Comparison of ENCODE assay signal across 9 cellular contexts in the genomic region with DNA sequence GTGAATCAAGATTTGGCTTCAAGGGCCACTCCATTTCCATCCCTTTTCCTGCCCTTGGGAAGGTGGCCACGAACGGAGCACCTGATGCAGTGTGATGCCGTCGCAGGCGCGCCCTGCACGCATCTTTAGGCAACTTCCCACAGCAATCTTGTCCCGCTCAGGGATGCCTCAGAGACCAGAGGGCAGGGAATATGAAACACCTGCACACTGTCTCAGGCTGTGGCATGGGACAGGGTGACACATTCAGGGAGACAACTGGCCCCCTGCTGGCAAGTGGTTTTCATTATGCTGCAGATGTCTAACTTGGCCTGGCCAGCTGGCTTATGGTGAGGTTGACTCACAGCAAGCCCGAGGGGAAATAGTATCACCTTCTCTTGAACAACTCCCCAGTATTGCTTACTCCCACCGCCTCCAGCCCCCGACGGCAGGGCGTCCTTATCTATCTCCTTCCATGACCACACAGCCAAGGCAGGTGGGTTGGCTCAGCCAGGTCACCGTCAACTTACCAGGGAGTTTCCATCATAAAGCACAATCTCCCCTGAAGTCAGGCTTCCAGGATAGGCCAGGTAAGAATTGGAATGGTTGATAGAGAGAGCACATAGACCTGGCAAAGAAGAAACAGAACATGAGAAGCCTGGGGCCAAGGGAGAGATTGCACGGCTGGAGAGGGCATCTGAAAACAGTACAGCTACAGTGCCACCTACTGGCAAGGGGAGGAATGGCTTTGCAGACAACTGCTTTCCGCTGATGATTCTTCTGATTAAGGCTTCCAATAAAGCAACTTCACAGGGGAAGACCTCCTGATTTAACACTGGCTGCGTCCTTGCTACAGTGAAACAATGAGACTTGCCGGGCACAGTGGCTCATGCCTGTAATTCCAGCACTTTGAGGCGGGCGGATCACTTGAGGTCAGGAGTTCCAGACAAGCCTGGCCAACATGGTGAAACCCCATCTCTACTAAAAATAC. TPM values are rescaled to one million over a fixed set of nuclear protein-coding genes. Genes with fewer than 3 reads are reported as not detected.
DNase-seq lines count a peak whose midpoint lies in the region; ATAC-seq, FAIRE-seq and TF ChIP-seq lines count a peak whose summit lies in the region.
"Had no signal": no experiment of that assay in that cellular context is flagged by ENCODE, and none has a peak within 500 bp of the region (broad histone marks: within the 10 kb centered on the region; RNA-seq: fewer than 3 reads in every experiment).

No MANE protein-coding gene starts in this region.

- H2AFZ ChIP-seq in keratinocyte (ENCODE audit: control insufficient read depth, low read length): no peak overlapping the region

- peak; percentile 67 for FAIRE-seq in keratinocyte (lab: Jason Lieb, UNC)

- peak; percentile 90 for TF ChIP-seq CTCF in WI38 (IDR thresholded peaks at IDR 0.05; ENCODE audit: low read depth, low read length)
- TF ChIP-seq CTCF in breast epithelium (IDR thresholded peaks at IDR 0.05): peak; percentile 93 to 94 (median 93)
- peak; percentile 92 to 97 (median 93) for TF ChIP-seq CTCF in keratinocyte (optimal IDR thresholded peaks at IDR 0.05 in 1 of 3, IDR thresholded peaks at IDR 0.05 in 1 of 3, conservative IDR thresholded peaks at IDR 0.05 in 1 of 3; ENCODE audit: extremely low read depth in 1 of 3, insufficient read depth in 2 of 3, low read length in 3 of 3)

- H3K9ac ChIP-seq in keratinocyte (ENCODE audit: control insufficient read depth, extremely low read depth, insufficient read depth, low read length): peak overlapping the region; percentile 44

- dilution Hi-C loops in keratinocyte (cut with MboI; ENCODE audit: extremely low pct_ligation_motif_present, low sequenced_read_pairs): no loop called here

- H3K27me3 ChIP-seq in breast epithelium (no peaks in the 10 kb centered on the region), keratinocyte (ENCODE audit: control insufficient read depth, extremely low read depth, insufficient read depth, low read length) (no peaks in the 10 kb centered on the region)

- TF ChIP-seq POLR2A in breast epithelium (IDR thresholded peaks at IDR 0.05): no peak

- no peaks in the 10 kb centered on the region for H4K20me1 ChIP-seq in keratinocyte (ENCODE audit: control insufficient read depth, extremely low read depth, insufficient read depth, low read length)

- no peaks in the 10 kb centered on the region for H3K79me2 ChIP-seq in keratinocyte (ENCODE audit: control insufficient read depth, insufficient read depth, low read length)

- H3K9me1 ChIP-seq in keratinocyte (ENCODE audit: control insufficient read depth, extremely low read depth, insufficient read depth, low read length): no peaks in the 10 kb centered on the region

- intact Hi-C loops in breast epithelium (cut with DNase I; ENCODE audit: low total_unique reads): no loop called here

- H3K36me3 ChIP-seq in breast epithelium (peaks cover 4% of the 10 kb centered on the region), keratinocyte (ENCODE audit: control insufficient read depth in 2 of 2, extremely low read depth in 1 of 2, insufficient read depth in 2 of 2, low read length in 2 of 2) (peaks cover 20 to 29% of the 10 kb centered on the region in 2 experiments)

- DNase-seq in ELF-1 (ENCODE audit: low read depth, low spot score) (peak; percentile 88), NCI-H2227 (lab: John Stamatoyannopoulos, UW; ENCODE audit: unreplicated experiment) (peak; percentile 75), breast epithelium (ENCODE audit: low spot score in 2 of 2) (peak; percentile 70 to 82), keratinocyte (ENCODE audit: low read depth, low spot score) (peak; percentile 40)
- DNase-seq in stimulated activated CD4-positive, alpha-beta T cell treated with anti-CD3 and anti-CD28 coated beads, Interleukin-2, amount 100 ng/mL, for 4 hours (ENCODE audit: low read depth): peak; percentile 72

- H3K27ac ChIP-seq in breast epithelium (peak overlapping the region; percentile 45 to 68), keratinocyte (ENCODE audit: control insufficient read depth, insufficient read depth, low read length) (peak overlapping the region; percentile 68)
- H3K27ac ChIP-seq: epithelial cell of prostate had no signal

- ATAC-seq in HG02798 (IDR thresholded peaks at IDR 0.05; ENCODE audit: poor library complexity, unreplicated experiment) (peak; percentile 59), GM19467 (IDR thresholded peaks at IDR 0.05; ENCODE audit: unreplicated experiment) (no peak)

- peak overlapping the region; percentile 67 for H3K4me2 ChIP-seq in keratinocyte (ENCODE audit: control insufficient read depth, extremely low read depth, insufficient read depth, low read depth, low read length)

- H3K4me3 ChIP-seq in WI38 (ENCODE audit: low read depth, low read length) (no peak overlapping the region), breast epithelium (peak overlapping the region in 1 of 3 donors; percentile 10), keratinocyte (ENCODE audit: control insufficient read depth in 2 of 3, extremely low read depth in 1 of 3, insufficient read depth in 2 of 3, low read depth in 1 of 3, low read length in 3 of 3) (no peak overlapping the region)

- H3K9me3 ChIP-seq in breast epithelium (no peaks in the 10 kb centered on the region), keratinocyte (ENCODE audit: control insufficient read depth, low read depth, low read length) (no peaks in the 10 kb centered on the region)

- peaks cover 6 to 8% of the 10 kb centered on the region in 2 donors for H3K4me1 ChIP-seq in breast epithelium
- H3K4me1 ChIP-seq in keratinocyte (ENCODE audit: control insufficient read depth, extremely low read depth, insufficient read depth, low read length): peaks cover 7% of the 10 kb centered on the region

RNA-seq across cellular contexts. Expression of gene WIPI1, which starts 21.1 kb away (rescaled TPM):
- total RNA-seq in breast epithelium: 10 to 100 TPM; 65.1 to 83.6 (median 70.9) TPM
- polyA plus RNA-seq in keratinocyte: 49.4 to 70.8 TPM (median 62.3 TPM) in 3 replicates
- 33.8 TPM for polyA plus RNA-seq in keratinocyte (2011; ENCODE audit: low read depth)
- 70.0 and 96.5 TPM in 2 replicates for polyA plus RNA-seq in keratinocyte (2011; cell fraction: cytosol; rRNA removed)
- 56.3 and 58.3 TPM in 2 replicates for polyA plus RNA-seq in keratinocyte (2011; cell fraction: nucleus; rRNA removed)
- 40.6 and 53.5 TPM in 2 replicates for polyA plus RNA-seq in keratinocyte (2012; ENCODE audit: low replicate concordance)
- 45.2 to 76.6 TPM (median 65.1 TPM) in 3 replicates for polyA minus RNA-seq in keratinocyte
- 67.3 TPM for polyA minus RNA-seq in keratinocyte (2011; cell fraction: cytosol; rRNA and poly(A)+ RNA removed)
- polyA minus RNA-seq in keratinocyte (2011; cell fraction: nucleus; rRNA and poly(A)+ RNA removed): 30.0 and 44.5 TPM in 2 replicates
